In the genomic region with DNA sequence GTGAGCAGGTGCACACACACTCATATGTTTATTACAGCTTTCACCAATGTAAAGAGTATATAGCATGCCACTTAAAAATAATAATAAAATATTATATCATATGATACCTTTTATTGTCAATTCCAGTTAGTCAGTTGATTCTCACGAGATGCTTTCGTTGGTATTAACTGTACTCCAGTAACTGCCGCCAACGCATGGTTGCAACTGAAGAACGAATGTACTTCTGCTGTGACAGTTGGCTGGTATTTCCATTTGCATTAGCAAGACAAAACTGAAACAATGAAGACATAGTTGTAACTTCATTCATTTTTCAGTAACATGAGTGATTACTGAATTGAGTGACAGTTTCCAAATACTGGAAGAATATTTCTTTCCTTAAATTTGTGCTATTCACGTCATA, we compare ENCODE assay signal across 33 cellular contexts.
"Had no signal": no experiment of that assay in that cellular context is flagged by ENCODE, and none has a peak within 500 bp of the region (broad histone marks: within the 10 kb centered on the region; RNA-seq: fewer than 3 reads in every experiment).

No MANE protein-coding gene starts in this region.

- H3K27me3 Mint-ChIP-seq: activated B cell treated with CpG ODN at 0.5 μM for 24 hours; activated naive CD4-positive, alpha-beta T cell treated with anti-CD3 and anti-CD28 coated beads, Interleukin-2, amount 50 U/mL, for 24 hours; activated naive CD8-positive, alpha-beta T cell treated with anti-CD3 and anti-CD28 coated beads for 36 hours had no signal

- DNase-seq: activated B cell treated with CpG ODN at 0.5 μM for 24 hours; activated CD4-positive, alpha-beta T cell treated with anti-CD3 and anti-CD28 coated beads, Interleukin-2, amount 10 ng/mL, durations not matched to agents 7 days and 5 days; activated CD4-positive, alpha-beta T cell treated with anti-CD3 and anti-CD28 coated beads, Interleukin-2, amount 50 U/mL, for 4 hours; activated CD8-positive, alpha-beta memory T cell treated with anti-CD3 and anti-CD28 coated beads, Interleukin-2, amount 10 ng/mL, durations not matched to agents 7 days and 5 days; activated CD8-positive, alpha-beta memory T cell treated with anti-CD3 and anti-CD28 coated beads, Interleukin-2, amount 50 U/mL, for 4 hours; activated gamma-delta T cell; activated naive CD4-positive, alpha-beta T cell treated with anti-CD3 and anti-CD28 coated beads for 36 hours; activated naive CD8-positive, alpha-beta T cell treated with anti-CD3 and anti-CD28 coated beads for 36 hours; activated naive CD8-positive, alpha-beta T cell treated with anti-CD3 and anti-CD28 coated beads, Interleukin-2, amount 50 U/mL, for 24 hours; activated T-cell treated with anti-CD3 and anti-CD28 coated beads, Interleukin-2, amount 50 U/mL, for 1 hour; activated T-cell treated with anti-CD3 and anti-CD28 coated beads, Interleukin-2, amount 50 U/mL, for 48 hours; adrenal gland; amygdala; aorta; body of pancreas; cortex of kidney; dermis blood vessel endothelial cell; effector CD4-positive, alpha-beta T cell; effector memory CD8-positive, alpha-beta T cell; erythroblast; gastrocnemius medialis; glutamatergic neuron; T-helper 1 cell; T-helper 17 cell; T1000; WERI-Rb-1 had no signal

- H3K9me3 ChIP-seq: adrenal gland, body of pancreas, esophagus muscularis mucosa, gastrocnemius medialis had no signal

- H3K4me1 Mint-ChIP-seq: activated B cell treated with CpG ODN at 0.5 μM for 24 hours had no signal

- H3K9me3 Mint-ChIP-seq: activated B cell treated with CpG ODN at 0.5 μM for 24 hours; activated naive CD4-positive, alpha-beta T cell treated with anti-CD3 and anti-CD28 coated beads for 36 hours; activated naive CD4-positive, alpha-beta T cell treated with anti-CD3 and anti-CD28 coated beads, Interleukin-2, amount 50 U/mL, for 24 hours; activated naive CD8-positive, alpha-beta T cell treated with anti-CD3 and anti-CD28 coated beads for 36 hours; activated naive CD8-positive, alpha-beta T cell treated with anti-CD3 and anti-CD28 coated beads, Interleukin-2, amount 50 U/mL, for 24 hours; activated T-helper 1 cell treated with anti-CD3 and anti-CD28 coated beads, Interleukin-12 subunit alpha, Interleukin-12 subunit beta, Interleukin-2, Interleukin-4 antibody, amounts not matched to agents 30 ng/mL and 10 ng/mL and 1 ng/mL, durations not matched to agents 14 hours and 24 hours and 36 hours; effector memory CD8-positive, alpha-beta T cell; T-helper 2 cell treated with Interferon-gamma antibody and Interleukin-4, amounts not matched to agents 5 μg/mL and 100 μg/mL, for 36 hours had no signal

- H3K36me3 Mint-ChIP-seq: activated naive CD4-positive, alpha-beta T cell treated with anti-CD3 and anti-CD28 coated beads, Interleukin-2, amount 50 U/mL, for 24 hours; activated naive CD8-positive, alpha-beta T cell treated with anti-CD3 and anti-CD28 coated beads for 36 hours had no signal

- H3K27ac Mint-ChIP-seq: activated B cell treated with CpG ODN at 0.5 μM for 24 hours; activated CD4-positive, alpha-beta T cell treated with anti-CD3 and anti-CD28 coated beads, Interleukin-2, amount 10 ng/mL, durations not matched to agents 7 days and 5 days; activated CD8-positive, alpha-beta memory T cell treated with anti-CD3 and anti-CD28 coated beads, Interleukin-2, amount 10 ng/mL, durations not matched to agents 7 days and 5 days; activated naive CD4-positive, alpha-beta T cell treated with anti-CD3 and anti-CD28 coated beads for 36 hours; activated naive CD4-positive, alpha-beta T cell treated with anti-CD3 and anti-CD28 coated beads, Interleukin-2, amount 50 U/mL, for 24 hours; activated naive CD8-positive, alpha-beta T cell treated with anti-CD3 and anti-CD28 coated beads for 36 hours; activated naive CD8-positive, alpha-beta T cell treated with anti-CD3 and anti-CD28 coated beads, Interleukin-2, amount 50 U/mL, for 24 hours; activated T-helper 1 cell treated with anti-CD3 and anti-CD28 coated beads, Interleukin-12 subunit alpha, Interleukin-12 subunit beta, Interleukin-2, Interleukin-4 antibody, amounts not matched to agents 30 ng/mL and 10 ng/mL and 1 ng/mL, durations not matched to agents 14 hours and 24 hours and 36 hours; effector memory CD8-positive, alpha-beta T cell; T-helper 17 cell; T-helper 2 cell treated with Interferon-gamma antibody and Interleukin-4, amounts not matched to agents 5 μg/mL and 100 μg/mL, for 36 hours had no signal

- H3K27me3 ChIP-seq: body of pancreas, gastrocnemius medialis had no signal

- H3K36me3 ChIP-seq: adrenal gland, esophagus muscularis mucosa, gastrocnemius medialis, WERI-Rb-1 had no signal

- H3K27ac ChIP-seq: adrenal gland, body of pancreas, esophagus muscularis mucosa, foreskin keratinocyte, gastrocnemius medialis, WERI-Rb-1 had no signal

- H3K4me1 ChIP-seq: adrenal gland, body of pancreas, esophagus muscularis mucosa, foreskin keratinocyte, gastrocnemius medialis had no signal

- H3K4me3 ChIP-seq: adrenal gland, body of pancreas, esophagus muscularis mucosa, gastrocnemius medialis had no signal

- ATAC-seq: activated CD4-positive, CD25-positive, alpha-beta regulatory T cell treated with anti-CD3 and anti-CD28 coated beads, Interleukin-2, amount 50 U/mL, for 24 hours; activated CD8-positive, alpha-beta memory T cell treated with anti-CD3 and anti-CD28 coated beads, Interleukin-2, amount 10 ng/mL, durations not matched to agents 7 days and 5 days; activated naive CD8-positive, alpha-beta T cell treated with anti-CD3 and anti-CD28 coated beads, Interleukin-2, amount 50 U/mL, for 24 hours; body of pancreas; effector memory CD8-positive, alpha-beta T cell; foreskin keratinocyte; gastrocnemius medialis; SK-N-SH treated with all-trans-retinoic acid at 6 μM for 48 hours; T-helper 17 cell had no signal

- H3K4me3 Mint-ChIP-seq: activated B cell treated with CpG ODN at 0.5 μM for 24 hours; activated CD4-positive, alpha-beta T cell treated with anti-CD3 and anti-CD28 coated beads, Interleukin-2, amount 10 ng/mL, durations not matched to agents 7 days and 5 days; activated CD8-positive, alpha-beta memory T cell treated with anti-CD3 and anti-CD28 coated beads, Interleukin-2, amount 10 ng/mL, durations not matched to agents 7 days and 5 days; activated naive CD4-positive, alpha-beta T cell treated with anti-CD3 and anti-CD28 coated beads for 36 hours; activated naive CD4-positive, alpha-beta T cell treated with anti-CD3 and anti-CD28 coated beads, Interleukin-2, amount 50 U/mL, for 24 hours; activated naive CD8-positive, alpha-beta T cell treated with anti-CD3 and anti-CD28 coated beads for 36 hours; activated naive CD8-positive, alpha-beta T cell treated with anti-CD3 and anti-CD28 coated beads, Interleukin-2, amount 50 U/mL, for 24 hours; activated T-helper 1 cell treated with anti-CD3 and anti-CD28 coated beads, Interleukin-12 subunit alpha, Interleukin-12 subunit beta, Interleukin-2, Interleukin-4 antibody, amounts not matched to agents 30 ng/mL and 10 ng/mL and 1 ng/mL, durations not matched to agents 14 hours and 24 hours and 36 hours; effector memory CD8-positive, alpha-beta T cell; T-helper 17 cell; T-helper 2 cell treated with Interferon-gamma antibody and Interleukin-4, amounts not matched to agents 5 μg/mL and 100 μg/mL, for 36 hours had no signal
